In genomic region chr1:37682334-37682987, GRCh38 we compare ENCODE assay signal across 8 cellular contexts. TPM values are rescaled to one million over a fixed set of nuclear protein-coding genes. Genes with fewer than 3 reads are reported as not detected.
DNase-seq lines count a peak whose midpoint lies in the region; ATAC-seq and TF ChIP-seq lines count a peak whose summit lies in the region.

No MANE protein-coding gene starts in this region.

- peak overlapping the region; percentile 33 for H3K4me3 Mint-ChIP-seq in activated naive CD4-positive, alpha-beta T cell treated with anti-CD3 and anti-CD28 coated beads, Interleukin-2, amount 50 U/mL, for 24 hours
- H3K4me3 Mint-ChIP-seq in glutamatergic neuron (ENCODE audit: unreplicated experiment) (no peak overlapping the region), progenitor cell of endocrine pancreas (ENCODE audit: low read depth) (no peak overlapping the region)

- H3F3A ChIP-seq in SU-DHL-6 (ENCODE audit: insufficient read depth), result peaks cover 24% of the 10 kb centered on the region

- peaks cover 12% of the 10 kb centered on the region for H3K4me1 Mint-ChIP-seq in activated naive CD4-positive, alpha-beta T cell treated with anti-CD3 and anti-CD28 coated beads, Interleukin-2, amount 50 U/mL, for 24 hours
- no peaks in the 10 kb centered on the region for H3K4me1 Mint-ChIP-seq in glutamatergic neuron (ENCODE audit: low read depth, unreplicated experiment)
- H3K4me1 Mint-ChIP-seq in progenitor cell of endocrine pancreas (ENCODE audit: low read depth), result no peaks in the 10 kb centered on the region

- H3K36me3 Mint-ChIP-seq in activated naive CD4-positive, alpha-beta T cell treated with anti-CD3 and anti-CD28 coated beads, Interleukin-2, amount 50 U/mL, for 24 hours, result peaks cover 6% of the 10 kb centered on the region
- H3K36me3 Mint-ChIP-seq in glutamatergic neuron (ENCODE audit: unreplicated experiment) (no peaks in the 10 kb centered on the region), progenitor cell of endocrine pancreas (ENCODE audit: insufficient read depth) (peaks cover 13% of the 10 kb centered on the region)

- peak; percentile 83 for TF ChIP-seq CTCF in GM06990 (IDR thresholded peaks at IDR 0.05; ENCODE audit: insufficient read depth, low read length, poor library complexity, severe bottlenecking)
- peak; percentile 86 for TF ChIP-seq CTCF in SU-DHL-6 (IDR thresholded peaks at IDR 0.05; ENCODE audit: insufficient read depth, low read length, poor library complexity, severe bottlenecking)
- TF ChIP-seq CTCF in glutamatergic neuron (IDR thresholded peaks at IDR 0.05; ENCODE audit: partially characterized antibody, unreplicated experiment), result peak; percentile 98
- peak; percentile 92 for TF ChIP-seq CTCF in progenitor cell of endocrine pancreas (IDR thresholded peaks at IDR 0.05; ENCODE audit: unreplicated experiment)

- DNase-seq in GM06990 (ENCODE audit: extremely low read depth, insufficient read length) (peak; percentile 22), NCI-H1092 treated with DMSO at 0.1 percent for 48 hours (lab: John Stamatoyannopoulos, UW) (peak; percentile 41), glutamatergic neuron (peak; percentile 82), progenitor cell of endocrine pancreas (ENCODE audit: low spot score, unreplicated experiment) (peak; percentile 65)

- H3K9ac ChIP-seq in SU-DHL-6 (ENCODE audit: low read length), result no peak overlapping the region

- H3K9me2 ChIP-seq in SU-DHL-6 (replicated peaks; ENCODE audit: insufficient read depth, low read length), result no peaks in the 10 kb centered on the region

- no peaks in the 10 kb centered on the region for H3K9me3 ChIP-seq in SU-DHL-6 (ENCODE audit: insufficient read depth, low read length)

- H3K27me3 ChIP-seq in GM06990 (replicated peaks; ENCODE audit: control insufficient read depth, insufficient read depth, low read length), result no peaks in the 10 kb centered on the region
- no peaks in the 10 kb centered on the region for H3K27me3 ChIP-seq in SU-DHL-6 (ENCODE audit: low read length)

- H2AFZ ChIP-seq in SU-DHL-6 (ENCODE audit: low read depth, low read length, severe bottlenecking), result no peak overlapping the region

- H3K27ac ChIP-seq in SU-DHL-6 (ENCODE audit: low read depth, low read length), result no peak overlapping the region

- no peak overlapping the region for H3K4me3 ChIP-seq in GM06990 (replicated peaks; ENCODE audit: low read depth, low read length)
- no peak overlapping the region for H3K4me3 ChIP-seq in SU-DHL-6 (ENCODE audit: insufficient read depth, low read length, poor library complexity, severe bottlenecking)

- no peaks in the 10 kb centered on the region for H3K9me3 Mint-ChIP-seq in activated naive CD4-positive, alpha-beta T cell treated with anti-CD3 and anti-CD28 coated beads, Interleukin-2, amount 50 U/mL, for 24 hours
- H3K9me3 Mint-ChIP-seq in glutamatergic neuron (ENCODE audit: unreplicated experiment) (peaks cover 2% of the 10 kb centered on the region), progenitor cell of endocrine pancreas (ENCODE audit: low read depth) (no peaks in the 10 kb centered on the region)

- H3K4me2 ChIP-seq in SU-DHL-6 (ENCODE audit: low read depth, low read length, poor library complexity, severe bottlenecking), result no peak overlapping the region

- H3K36me3 ChIP-seq in GM06990 (ENCODE audit: control insufficient read depth, insufficient read depth, low read length), result peaks cover 11% of the 10 kb centered on the region
- H3K36me3 ChIP-seq in SU-DHL-6 (ENCODE audit: low read length), result peaks cover 13% of the 10 kb centered on the region; the same call in 1 of the 2 replicates

- H3K27me3 Mint-ChIP-seq in activated naive CD4-positive, alpha-beta T cell treated with anti-CD3 and anti-CD28 coated beads, Interleukin-2, amount 50 U/mL, for 24 hours, result no peaks in the 10 kb centered on the region
- peaks cover 2% of the 10 kb centered on the region for H3K27me3 Mint-ChIP-seq in glutamatergic neuron (ENCODE audit: unreplicated experiment)
- H3K27me3 Mint-ChIP-seq in progenitor cell of endocrine pancreas, result peaks cover 6% of the 10 kb centered on the region

- ATAC-seq in GM21723 (IDR thresholded peaks at IDR 0.05; ENCODE audit: unreplicated experiment) (no peak), GM19023 (IDR thresholded peaks at IDR 0.05; ENCODE audit: unreplicated experiment) (no peak)

- no peak overlapping the region for H3K27ac Mint-ChIP-seq in activated naive CD4-positive, alpha-beta T cell treated with anti-CD3 and anti-CD28 coated beads, Interleukin-2, amount 50 U/mL, for 24 hours
- H3K27ac Mint-ChIP-seq in glutamatergic neuron (ENCODE audit: unreplicated experiment), result peak overlapping the region; percentile 15
- peak overlapping the region; percentile 82 for H3K27ac Mint-ChIP-seq in progenitor cell of endocrine pancreas

- no peaks in the 10 kb centered on the region for H4K20me1 ChIP-seq in SU-DHL-6 (ENCODE audit: low read depth, low read length)

- H3K79me2 ChIP-seq in SU-DHL-6 (ENCODE audit: insufficient read depth, low read length), result no peaks in the 10 kb centered on the region

RNA-seq across cellular contexts. Expression of gene CDCA8, which starts 9.9 kb away (rescaled TPM):
- total RNA-seq in glutamatergic neuron (ENCODE audit: unreplicated experiment), result 10.4 TPM
- 19.3 and 20.6 TPM in 2 replicates for total RNA-seq in progenitor cell of endocrine pancreas

RNA-seq across cellular contexts. Expression of gene RSPO1, which starts 47.8 kb away (rescaled TPM):
- total RNA-seq in glutamatergic neuron (ENCODE audit: unreplicated experiment) (not detected), progenitor cell of endocrine pancreas (not detected in 2 replicates)

Comparison
In these comparisons a context has a peak if more than half of its experiments do, and no peak if none do; other contexts are left out.
1. DNase-seq: peak in every context shown above with its lines; median percentile 82 in glutamatergic neuron; 65 in progenitor cell of endocrine pancreas; 41 in NCI-H1092 treated with DMSO at 0.1 percent for 48 hours; 22 in GM06990.